ENCODE assay signal across 18 cellular contexts in genomic region chr13:94020833-94021232, GRCh38.
DNase-seq lines count a peak whose midpoint lies in the region; ATAC-seq and TF ChIP-seq lines count a peak whose summit lies in the region.
"Had no signal": no experiment of that assay in that cellular context is flagged by ENCODE, and none has a peak within 500 bp of the region (broad histone marks: within the 10 kb centered on the region; RNA-seq: fewer than 3 reads in every experiment).

No MANE protein-coding gene starts in this region.

- H3K4me3 ChIP-seq in choroid plexus epithelial cell (ENCODE audit: low read depth, low read length), result no peak overlapping the region
- no peak overlapping the region for H3K4me3 ChIP-seq in naive thymus-derived CD4-positive, alpha-beta T cell (ENCODE audit: low read length)
- H3K4me3 ChIP-seq: cardiac muscle cell, gastrocnemius medialis, mucosa of descending colon, ovary had no signal

- TF ChIP-seq CTCF in choroid plexus epithelial cell (conservative IDR thresholded peaks at IDR 0.05; ENCODE audit: low read depth, low read length) (no peak), osteocyte (IDR thresholded peaks at IDR 0.05) (no peak)

- H3K36me3 ChIP-seq in naive thymus-derived CD4-positive, alpha-beta T cell (ENCODE audit: control insufficient read depth in 2 of 3, insufficient read depth in 3 of 3, low read length in 3 of 3), result no peaks in the 10 kb centered on the region
- H3K36me3 ChIP-seq: cardiac muscle cell, gastrocnemius medialis, ovary had no signal

- no peaks in the 10 kb centered on the region for H3K9me3 ChIP-seq in naive thymus-derived CD4-positive, alpha-beta T cell (ENCODE audit: control insufficient read depth in 2 of 3, low read length in 3 of 3)
- H3K9me3 ChIP-seq: gastrocnemius medialis, mucosa of descending colon, ovary had no signal

- H3K27me3 ChIP-seq in naive thymus-derived CD4-positive, alpha-beta T cell (ENCODE audit: control insufficient read depth in 2 of 2, insufficient read depth in 2 of 2, low read length in 2 of 2), result no peaks in the 10 kb centered on the region
- H3K27me3 ChIP-seq: cardiac muscle cell, gastrocnemius medialis, ovary had no signal

- H3K36me3 Mint-ChIP-seq in osteocyte (ENCODE audit: unreplicated experiment), result peaks cover 10% of the 10 kb centered on the region
- H3K36me3 Mint-ChIP-seq in naive thymus-derived CD4-positive, alpha-beta T cell, result no peaks in the 10 kb centered on the region

- peaks cover 3% of the 10 kb centered on the region for H3K9me3 Mint-ChIP-seq in osteocyte (ENCODE audit: unreplicated experiment)
- peaks cover 0 to 3% (median 0%) of the 10 kb centered on the region in 11 donors for H3K9me3 Mint-ChIP-seq in naive thymus-derived CD4-positive, alpha-beta T cell
- H3K9me3 Mint-ChIP-seq: activated naive CD4-positive, alpha-beta T cell treated with anti-CD3 and anti-CD28 coated beads for 36 hours; T-helper 1 cell treated with Interleukin-12 subunit alpha and Interleukin-12 subunit beta and Interleukin-4 antibody, amounts not matched to agents 30 μg/mL and 1 μg/mL, for 36 hours had no signal

- DNase-seq in ELR (ENCODE audit: low read depth) (peak; percentile 68), M059J (ENCODE audit: low read depth) (peak; percentile 8), choroid plexus epithelial cell (ENCODE audit: low read depth) (peak; percentile 15), osteocyte (ENCODE audit: extremely low spot score, unreplicated experiment) (no peak), G401 (ENCODE audit: low spot score) (no peak)
- DNase-seq in naive thymus-derived CD4-positive, alpha-beta T cell, result no peak
- DNase-seq: activated CD8-positive, alpha-beta memory T cell treated with anti-CD3 and anti-CD28 coated beads, Interleukin-2, amount 50 U/mL, for 4 hours; activated naive CD4-positive, alpha-beta T cell treated with anti-CD3 and anti-CD28 coated beads for 36 hours; DND-41; effector CD4-positive, alpha-beta T cell; gastrocnemius medialis; mucosa of descending colon; NCI-H2029 treated with DMSO at 0.1 percent for 48 hours; NCI-H82; ovary had no signal

- in situ Hi-C loops in G401 (cut with HindIII; ENCODE audit: low sequenced_read_pairs), result no loop called here

- POLR2A ChIA-PET in naive thymus-derived CD4-positive, alpha-beta T cell (lab: Charles Lee), result no interaction called here

- CTCF ChIA-PET in naive thymus-derived CD4-positive, alpha-beta T cell (lab: Charles Lee), result interaction anchor here (0.7 kb wide), 1 partner anchor 232 kb away, joined by 3 read pairs; no protein-coding TSS in a partner anchor

- no peak overlapping the region for H3K4me3 Mint-ChIP-seq in osteocyte (ENCODE audit: unreplicated experiment)
- no peak overlapping the region for H3K4me3 Mint-ChIP-seq in naive thymus-derived CD4-positive, alpha-beta T cell
- H3K4me3 Mint-ChIP-seq: activated naive CD4-positive, alpha-beta T cell treated with anti-CD3 and anti-CD28 coated beads for 36 hours; T-helper 1 cell treated with Interleukin-12 subunit alpha and Interleukin-12 subunit beta and Interleukin-4 antibody, amounts not matched to agents 30 μg/mL and 1 μg/mL, for 36 hours had no signal

- intact Hi-C loops in naive thymus-derived CD4-positive, alpha-beta T cell (cut with micrococcal nuclease), result no loop called here

- H3K27ac Mint-ChIP-seq in osteocyte (ENCODE audit: unreplicated experiment), result peak overlapping the region; percentile 17
- H3K27ac Mint-ChIP-seq in naive thymus-derived CD4-positive, alpha-beta T cell, result no peak overlapping the region
- H3K27ac Mint-ChIP-seq: activated naive CD4-positive, alpha-beta T cell treated with anti-CD3 and anti-CD28 coated beads for 36 hours; T-helper 1 cell treated with Interleukin-12 subunit alpha and Interleukin-12 subunit beta and Interleukin-4 antibody, amounts not matched to agents 30 μg/mL and 1 μg/mL, for 36 hours had no signal

- H3K27me3 Mint-ChIP-seq in osteocyte (ENCODE audit: unreplicated experiment), result no peaks in the 10 kb centered on the region
- peaks cover 0 to 37% (median 17%) of the 10 kb centered on the region in 5 donors for H3K27me3 Mint-ChIP-seq in naive thymus-derived CD4-positive, alpha-beta T cell

- H3K4me1 ChIP-seq in naive thymus-derived CD4-positive, alpha-beta T cell (ENCODE audit: control insufficient read depth in 2 of 2, insufficient read depth in 2 of 2, low read length in 2 of 2), result no peaks in the 10 kb centered on the region
- H3K4me1 ChIP-seq: gastrocnemius medialis had no signal

- H3K27ac ChIP-seq in naive thymus-derived CD4-positive, alpha-beta T cell (ENCODE audit: low read depth, low read length), result no peak overlapping the region
- H3K27ac ChIP-seq: cardiac muscle cell, gastrocnemius medialis, ovary had no signal

- peaks cover 19% of the 10 kb centered on the region for H3K4me1 Mint-ChIP-seq in osteocyte (ENCODE audit: unreplicated experiment)
- H3K4me1 Mint-ChIP-seq in naive thymus-derived CD4-positive, alpha-beta T cell, result no peaks in the 10 kb centered on the region

- no peak for ATAC-seq in naive thymus-derived CD4-positive, alpha-beta T cell
- ATAC-seq in GM21576 (IDR thresholded peaks at IDR 0.05; ENCODE audit: unreplicated experiment), result no peak
- ATAC-seq: gastrocnemius medialis, mucosa of descending colon had no signal

Comparison
In these comparisons a context has a peak if more than half of its experiments do, and no peak if none do; other contexts are left out.
1. DNase-seq: peak in ELR (single experiment), M059J (single experiment) and choroid plexus epithelial cell (single experiment); none in osteocyte (single experiment), naive thymus-derived CD4-positive, alpha-beta T cell (0 of 9) and G401 (single experiment).